Comparison of ENCODE assay signal across 1 cellular context in the genomic region with DNA sequence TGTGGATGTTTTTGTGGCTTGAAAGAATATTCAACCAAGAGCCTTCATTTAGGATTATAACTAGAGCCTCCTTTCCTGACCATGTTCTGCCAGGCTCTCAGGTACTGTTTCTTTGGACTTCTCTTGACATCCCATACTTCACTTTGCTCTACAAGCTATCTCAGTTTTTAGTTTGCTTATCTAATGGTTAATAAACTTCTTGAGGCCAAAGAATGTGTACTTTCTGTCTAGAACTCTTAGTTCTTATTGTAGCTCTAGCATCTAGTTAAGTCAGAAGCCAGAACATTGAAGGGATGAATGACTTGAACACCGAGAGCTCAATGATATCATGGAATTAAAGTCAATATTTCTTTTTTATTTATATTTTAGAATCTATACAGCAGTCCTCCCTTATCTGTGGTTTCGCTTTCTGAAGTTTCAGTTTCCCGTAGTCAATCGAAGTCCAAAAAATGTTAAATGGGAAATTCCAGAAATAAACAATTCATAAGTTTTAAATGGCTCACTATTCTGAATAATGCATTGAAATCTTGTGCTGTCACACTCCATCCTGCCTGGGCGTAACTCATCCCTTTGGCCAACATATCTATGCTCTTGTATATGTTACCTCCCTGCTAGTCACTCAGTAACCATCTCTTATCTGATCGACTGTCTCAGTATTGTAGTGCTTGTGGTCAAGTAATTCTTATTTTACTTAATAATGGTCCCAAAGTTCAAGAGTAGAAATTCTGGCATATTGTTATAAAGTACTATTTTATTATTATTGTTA.
TF ChIP-seq lines count a peak whose summit lies in the region.

No MANE protein-coding gene starts in this region.

TF ChIP-seq in A549, 52 proteins besides CTCF, POLR2A, EP300 and RAD21 (continued from another document):
- TF ChIP-seq TP53 (CRISPR knock-in tag; IDR thresholded peaks at IDR 0.05) (no peak), TFCP2L1 (CRISPR knock-in tag; IDR thresholded peaks at IDR 0.05) (no peak), ZNF302 (CRISPR knock-in tag; IDR thresholded peaks at IDR 0.05) (no peak), SMC3 (IDR thresholded peaks at IDR 0.05) (no peak), EHMT2 (IDR thresholded peaks at IDR 0.05; ENCODE audit: low read depth) (no peak), KDM5A (IDR thresholded peaks at IDR 0.05) (no peak)
